ENCODE assay signal across 18 cellular contexts in genomic region chr2:47616506-47616905, GRCh38. TPM values are rescaled to one million over a fixed set of nuclear protein-coding genes. Genes with fewer than 3 reads are reported as not detected.
DNase-seq lines count a peak whose midpoint lies in the region; ATAC-seq, FAIRE-seq and TF ChIP-seq lines count a peak whose summit lies in the region.
"Had no signal": no experiment of that assay in that cellular context is flagged by ENCODE, and none has a peak within 500 bp of the region (broad histone marks: within the 10 kb centered on the region; RNA-seq: fewer than 3 reads in every experiment).

No MANE protein-coding gene starts in this region.

- H3K36me3 ChIP-seq in HEK293 (ENCODE audit: control insufficient read depth in 2 of 2, insufficient read depth in 1 of 2, low read length in 2 of 2) (no peaks in the 10 kb centered on the region), bronchial epithelial cell (ENCODE audit: control insufficient read depth, insufficient read depth, low read length) (no peaks in the 10 kb centered on the region)
- H3K36me3 ChIP-seq: BLaER1 treated with 17β-estradiol and CSF1 and Interleukin-3, amounts not matched to agents 10 nM and 100 nM had no signal

- no peaks in the 10 kb centered on the region for H3K9me3 Mint-ChIP-seq in T-cell
- H3K9me3 Mint-ChIP-seq: CD4-positive, alpha-beta T cell; IgD-negative memory B cell had no signal

- H3K4me3 Mint-ChIP-seq in T-cell: no peak overlapping the region
- H3K4me3 Mint-ChIP-seq: CD4-positive, alpha-beta T cell; IgD-negative memory B cell had no signal

- POLR2A ChIA-PET in HEK293 (lab: Yijun Ruan, JAX) (no interaction called here), T-cell (lab: Charles Lee) (no interaction called here)

- H3K36me3 Mint-ChIP-seq in T-cell: no peaks in the 10 kb centered on the region

- H3K4me3 ChIP-seq in HEK293 (ENCODE audit: low read depth, low read length): no peak overlapping the region
- H3K4me3 ChIP-seq in bronchial epithelial cell (ENCODE audit: low read depth, low read length): no peak overlapping the region
- no peak overlapping the region for H3K4me3 ChIP-seq in epithelial cell of esophagus (ENCODE audit: low read length)
- H3K4me3 ChIP-seq: BLaER1 treated with 17β-estradiol and CSF1 and Interleukin-3, amounts not matched to agents 10 nM and 100 nM had no signal

- FAIRE-seq in bronchial epithelial cell (lab: Jason Lieb, UNC): no peak
- FAIRE-seq: GM19239, H54 had no signal

- no peaks in the 10 kb centered on the region for H3K27me3 Mint-ChIP-seq in T-cell
- H3K27me3 Mint-ChIP-seq: CD4-positive, alpha-beta T cell; IgD-negative memory B cell had no signal

- CTCF ChIA-PET in HEK293 (lab: Yijun Ruan, JAX): no interaction called here
- CTCF ChIA-PET in T-cell (lab: Charles Lee): interaction anchor here in 1 of 2 donors (0.5 kb wide), 1 partner anchor 49 kb away, joined by 3 read pairs; no protein-coding TSS in a partner anchor

- H3K9me3 ChIP-seq in HEK293 (ENCODE audit: control insufficient read depth, insufficient read depth, low read depth, low read length): no peaks in the 10 kb centered on the region

- no peaks in the 10 kb centered on the region for H3K4me1 ChIP-seq in HEK293 (ENCODE audit: control insufficient read depth, insufficient read depth, low read length)

- intact Hi-C loops in posterior vena cava (cut with DNase I): loop anchor here in 1 of 2 donors (5.0 kb wide), 1 partner anchor 681 kb away; no protein-coding TSS in a partner anchor

- no peak overlapping the region for H3K27ac ChIP-seq in HEK293 (ENCODE audit: extremely low read depth, low read depth, low read length)
- H3K27ac ChIP-seq: BLaER1 treated with 17β-estradiol and CSF1 and Interleukin-3, amounts not matched to agents 10 nM and 100 nM had no signal

- peak; percentile 5 for DNase-seq in bronchial epithelial cell (ENCODE audit: low read depth)
- peak; percentile 18 for DNase-seq in epithelial cell of esophagus (ENCODE audit: low read depth)
- peak; percentile 34 for DNase-seq in posterior vena cava (ENCODE audit: low spot score)
- DNase-seq in activated CD4-positive, alpha-beta T cell treated with anti-CD3 and anti-CD28 coated beads for 1 hour: no peak
- no peak for DNase-seq in T-cell
- DNase-seq: ACHN; CD4-positive, alpha-beta T cell; DMS53; GF-D8; KG1 had no signal

- peaks cover 2% of the 10 kb centered on the region for H3K27me3 ChIP-seq in bronchial epithelial cell (ENCODE audit: control insufficient read depth, insufficient read depth, low read length)
- H3K27me3 ChIP-seq: BLaER1 treated with 17β-estradiol and CSF1 and Interleukin-3, amounts not matched to agents 10 nM and 100 nM had no signal

- ATAC-seq in HG02623 (IDR thresholded peaks at IDR 0.05; ENCODE audit: unreplicated experiment) (no peak), T-cell (replicated peaks in 1 of 4) (no peak)

- no peak for TF ChIP-seq CTCF in HEK293 (tag by site-specific recombination; IDR thresholded peaks at IDR 0.05)
- TF ChIP-seq CTCF in bronchial epithelial cell (IDR thresholded peaks at IDR 0.05; ENCODE audit: insufficient read depth, low read length, severe bottlenecking): no peak
- no peak for TF ChIP-seq CTCF in epithelial cell of esophagus (IDR thresholded peaks at IDR 0.05; ENCODE audit: insufficient read depth, low read depth, low read length, missing control alignments)

- H3K4me1 Mint-ChIP-seq in T-cell: no peaks in the 10 kb centered on the region
- H3K4me1 Mint-ChIP-seq: IgD-negative memory B cell had no signal

- no peak overlapping the region for H3K27ac Mint-ChIP-seq in T-cell
- H3K27ac Mint-ChIP-seq: CD4-positive, alpha-beta T cell had no signal

TF ChIP-seq in HEK293, 187 proteins besides CTCF, POLR2A, EP300 and RAD21:
- TF ChIP-seq ZNF26 (tag by site-specific recombination; IDR thresholded peaks at IDR 0.05) (peak; percentile 39; the same call in 1 of the 2 replicates), ZNF664 (tag by site-specific recombination; IDR thresholded peaks at IDR 0.05) (no peak)

RNA-seq across cellular contexts. Expression of gene KCNK12, which starts 45.7 kb away (rescaled TPM):
- total RNA-seq in bronchial epithelial cell (under 0.01 TPM in 2 replicates), posterior vena cava (not detected), T-cell (under 1 TPM; 0.10 to 0.44 (median 0.37) TPM)
- total RNA-seq: A172, HT-29 had no signal

Comparison
In these comparisons a context has a peak if more than half of its experiments do, and no peak if none do; other contexts are left out.
1. DNase-seq: peak in bronchial epithelial cell (single experiment), epithelial cell of esophagus (single experiment) and posterior vena cava (single experiment); none in activated CD4-positive, alpha-beta T cell treated with anti-CD3 and anti-CD28 coated beads for 1 hour (single experiment) and T-cell (0 of 34).